34 cellular contexts compared by ENCODE assay signal in genomic region chr22:49297286-49297870, GRCh38.
A peak's percentile ranks its signal among the peaks of the same experiment; 100 is the strongest.
DNase-seq lines count a peak whose midpoint lies in the region; ATAC-seq, FAIRE-seq and TF ChIP-seq lines count a peak whose summit lies in the region.
"Had no signal": no experiment of that assay in that cellular context is flagged by ENCODE, and none has a peak within 500 bp of the region (broad histone marks: within the 10 kb centered on the region; RNA-seq: fewer than 3 reads in every experiment).

No MANE protein-coding gene starts in this region.

- POLR2A ChIA-PET in H1 (lab: Charles Lee; ENCODE audit: partially characterized antibody): no interaction called here

- H2BK120ac ChIP-seq in H1 (replicated peaks; ENCODE audit: low read depth, low read length): peak overlapping the region; percentile 54

- ATAC-seq in Right ventricle myocardium inferior (no peak), heart right ventricle (no peak), HG02571 (IDR thresholded peaks at IDR 0.05; ENCODE audit: unreplicated experiment) (no peak)
- ATAC-seq: CD8-positive, alpha-beta T cell; K562; psoas muscle; stimulated activated effector memory CD8-positive, alpha-beta T cell treated with anti-CD3 and anti-CD28 coated beads, Interleukin-12 subunit alpha, Interleukin-12 subunit beta, amount 100 ng/mL, for 72 hours had no signal

- peaks cover 0 to 25% (median 7%) of the 10 kb centered on the region in 11 donors for H3K9me3 ChIP-seq in heart right ventricle
- H3K9me3 ChIP-seq in H1 (ENCODE audit: insufficient read depth in 2 of 2, low read depth in 1 of 2, low read length in 1 of 2): no peaks in the 10 kb centered on the region; a peak in 1 of 4 replicates
- no peaks in the 10 kb centered on the region for H3K9me3 ChIP-seq in thyroid gland
- H3K9me3 ChIP-seq: colonic mucosa, neutrophil, Peyer's patch, psoas muscle had no signal

- no peak overlapping the region for H4K5ac ChIP-seq in H1 (ENCODE audit: insufficient read length, low read depth, low read length)

- TF ChIP-seq EP300 in H1 (IDR thresholded peaks at IDR 0.05; ENCODE audit: borderline replicate concordance in 1 of 2, low read depth in 2 of 2, low read length in 2 of 2): no peak

- intact Hi-C loops in Right ventricle myocardium inferior (cut with DNase I): no loop called here
- intact Hi-C loops in heart right ventricle (cut with DNase I): no loop called here
- intact Hi-C loops in thyroid gland (cut with DNase I): no loop called here

- TF ChIP-seq RAD21 in H1 (IDR thresholded peaks at IDR 0.05 in 1 of 2, conservative IDR thresholded peaks at IDR 0.05 in 1 of 2; ENCODE audit: low read depth in 2 of 2, low read length in 2 of 2): no peak

- H3K23ac ChIP-seq in H1 (ENCODE audit: insufficient read length): no peak overlapping the region

- WGBS in heart right ventricle, 2 donors: 84 to 85% methylated on average over 27 of the region's 27 CpGs
- WGBS in H1 (ENCODE audit: extremely low coverage in 1 of 2, insufficient coverage in 1 of 2, insufficient read length in 1 of 2, insufficient replicate concordance in 2 of 2, low coverage in 1 of 2, low lambda C conversion rate in 2 of 2, missing lambda C conversion rate in 1 of 2), 2 experiments: 89% methylated on average over 27 of the region's 27 CpGs; no CpG with 5 or more reads in 1 of the 2 experiments
- 82 to 87% methylated on average over 18 to 24 of the region's 27 CpGs for WGBS in thyroid gland, 2 donors

- no peak for FAIRE-seq in H1 (lab: Jason Lieb, UNC)
- FAIRE-seq: HTR-8/SVneo, K562, urothelium cell line had no signal

- H3K4me3 Mint-ChIP-seq in progenitor cell of endocrine pancreas (ENCODE audit: low read depth): no peak overlapping the region
- H3K4me3 Mint-ChIP-seq: activated naive CD8-positive, alpha-beta T cell; B cell; CD8-positive, alpha-beta T cell; HFFc6; immature natural killer cell; naive B cell; stimulated activated effector memory CD8-positive, alpha-beta T cell treated with anti-CD3 and anti-CD28 coated beads, Interleukin-12 subunit alpha, Interleukin-12 subunit beta, amount 100 ng/mL, for 72 hours had no signal

- CTCF ChIA-PET in H1 (lab: Charles Lee; ENCODE audit: partially characterized antibody): interaction anchor here (0.8 to 4.1 kb wide), 5 partner anchors 8 to 251 kb away, joined by 3 to 20 read pairs (median 3); no protein-coding TSS in a partner anchor

- H3K9ac ChIP-seq in H1 (replicated peaks in 1 of 4; ENCODE audit: extremely low read depth in 1 of 4, low read depth in 3 of 4, low read length in 3 of 4): no peak overlapping the region

- H2AK5ac ChIP-seq in H1 (ENCODE audit: low read depth, low read length): no peak overlapping the region

- H2AFZ ChIP-seq in H1 (ENCODE audit: low read length): no peak overlapping the region

- no peak overlapping the region for H2BK5ac ChIP-seq in H1 (ENCODE audit: low read depth, low read length)

- TF ChIP-seq POLR2A in H1 (IDR thresholded peaks at IDR 0.05; ENCODE audit: control extremely low read depth in 1 of 2, low read depth in 2 of 2, low read length in 2 of 2) (no peak), thyroid gland (IDR thresholded peaks at IDR 0.05) (no peak)

- no peak overlapping the region for H3K4ac ChIP-seq in H1 (replicated peaks; ENCODE audit: insufficient read length, low read depth, low read length)

- no peak overlapping the region; the same call in 1 of the 2 replicates for H3K18ac ChIP-seq in H1 (ENCODE audit: extremely low read depth, low read length)

- no peaks in the 10 kb centered on the region for H3K79me1 ChIP-seq in H1 (ENCODE audit: low read depth, low read length)

- no peaks in the 10 kb centered on the region for H3K36me3 Mint-ChIP-seq in progenitor cell of endocrine pancreas (ENCODE audit: insufficient read depth)
- H3K36me3 Mint-ChIP-seq: CD8-positive, alpha-beta T cell; stimulated activated effector memory CD8-positive, alpha-beta T cell treated with anti-CD3 and anti-CD28 coated beads, Interleukin-12 subunit alpha, Interleukin-12 subunit beta, amount 100 ng/mL, for 72 hours had no signal

- no peak overlapping the region for H3K27ac Mint-ChIP-seq in progenitor cell of endocrine pancreas
- H3K27ac Mint-ChIP-seq: activated naive CD8-positive, alpha-beta T cell; B cell; CD8-positive, alpha-beta T cell; HFFc6; immature natural killer cell; naive B cell; stimulated activated effector memory CD8-positive, alpha-beta T cell treated with anti-CD3 and anti-CD28 coated beads, Interleukin-12 subunit alpha, Interleukin-12 subunit beta, amount 100 ng/mL, for 72 hours had no signal

- H3K4me3 ChIP-seq in heart right ventricle (no peak overlapping the region), H1 (ENCODE audit: extremely low read depth in 1 of 4, insufficient read depth in 2 of 4, low read depth in 3 of 4, low read length in 4 of 4) (no peak overlapping the region), thyroid gland (replicated peaks in 1 of 3) (no peak overlapping the region)
- H3K4me3 ChIP-seq: colonic mucosa, K562, Peyer's patch, psoas muscle had no signal

- no peaks in the 10 kb centered on the region; the same call in 1 of the 2 replicates for H3K23me2 ChIP-seq in H1 (ENCODE audit: low read depth, low read length)

- no peak overlapping the region for H3K4me2 ChIP-seq in H1 (ENCODE audit: insufficient read depth in 1 of 2, low read depth in 2 of 2, low read length in 2 of 2)

- peaks cover 0 to 20% (median 9%) of the 10 kb centered on the region in 7 donors for H3K27me3 ChIP-seq in heart right ventricle
- no peaks in the 10 kb centered on the region; a peak in 1 of 7 replicates for H3K27me3 ChIP-seq in H1 (replicated peaks in 1 of 4; ENCODE audit: control insufficient read depth in 3 of 4, extremely low read depth in 1 of 4, insufficient read depth in 3 of 4, low read length in 3 of 4)
- H3K27me3 ChIP-seq in thyroid gland: no peaks in the 10 kb centered on the region
- H3K27me3 ChIP-seq: colonic mucosa, neutrophil, Peyer's patch had no signal

- no peak overlapping the region for H4K8ac ChIP-seq in H1 (ENCODE audit: extremely low read depth, insufficient read depth, low read length)

- H3K27ac ChIP-seq in heart right ventricle (no peak overlapping the region), H1 (ENCODE audit: low read depth, low read length) (no peak overlapping the region), thyroid gland (no peak overlapping the region)
- H3K27ac ChIP-seq: colonic mucosa, epithelial cell of prostate, neutrophil, Peyer's patch, psoas muscle had no signal

- no peak for TF ChIP-seq CTCF in heart right ventricle (IDR thresholded peaks at IDR 0.05)
- no peak for TF ChIP-seq CTCF in H1 (IDR thresholded peaks at IDR 0.05; ENCODE audit: control extremely low read depth in 1 of 3, insufficient read depth in 1 of 3, low read depth in 1 of 3, low read length in 3 of 3)
- TF ChIP-seq CTCF in progenitor cell of endocrine pancreas (IDR thresholded peaks at IDR 0.05; ENCODE audit: unreplicated experiment): no peak
- no peak for TF ChIP-seq CTCF in thyroid gland (IDR thresholded peaks at IDR 0.05)

- peaks cover 5% of the 10 kb centered on the region for H3K9me3 Mint-ChIP-seq in progenitor cell of endocrine pancreas (ENCODE audit: low read depth)

- H2BK20ac ChIP-seq in H1 (ENCODE audit: low read length): no peak overlapping the region; the same call in 1 of the 2 replicates

- no peak overlapping the region for H3K56ac ChIP-seq in H1 (replicated peaks; ENCODE audit: insufficient read length, low read depth, low read length)

- no peak overlapping the region for H3K14ac ChIP-seq in H1 (ENCODE audit: insufficient read length)

- H4K91ac ChIP-seq in H1 (replicated peaks; ENCODE audit: insufficient read length, low read length): peak overlapping the region; percentile 63

- H3K36me3 ChIP-seq in heart right ventricle (no peaks in the 10 kb centered on the region), H1 (ENCODE audit: control insufficient read depth in 2 of 4, insufficient read depth in 4 of 4, low read length in 3 of 4) (no peaks in the 10 kb centered on the region), thyroid gland (no peaks in the 10 kb centered on the region)
- H3K36me3 ChIP-seq: colonic mucosa, neutrophil, Peyer's patch had no signal

- no peak overlapping the region for H2BK15ac ChIP-seq in H1 (ENCODE audit: low read length)

- no peaks in the 10 kb centered on the region for H3K4me1 Mint-ChIP-seq in progenitor cell of endocrine pancreas (ENCODE audit: low read depth)
- H3K4me1 Mint-ChIP-seq: B cell; immature natural killer cell; naive B cell; stimulated activated effector memory CD8-positive, alpha-beta T cell treated with anti-CD3 and anti-CD28 coated beads, Interleukin-12 subunit alpha, Interleukin-12 subunit beta, amount 100 ng/mL, for 72 hours had no signal

- H3K27me3 Mint-ChIP-seq in progenitor cell of endocrine pancreas: peaks cover 12% of the 10 kb centered on the region
- H3K27me3 Mint-ChIP-seq: activated naive CD8-positive, alpha-beta T cell; B cell had no signal

- H4K20me1 ChIP-seq in H1 (replicated peaks in 1 of 2; ENCODE audit: control insufficient read depth in 1 of 2, insufficient read depth in 2 of 2, low read length in 2 of 2): no peaks in the 10 kb centered on the region

- DNase-seq in Right ventricle myocardium inferior (ENCODE audit: missing footprints) (peak; percentile 9), heart right ventricle (no peak), H1 (ENCODE audit: low read depth in 1 of 2, low spot score in 2 of 2) (peak in 1 of 2 experiments; percentile 34), progenitor cell of endocrine pancreas (ENCODE audit: low spot score, unreplicated experiment) (peak; percentile 4), NCI-H774 (lab: John Stamatoyannopoulos, UW) (no peak), thyroid gland (no peak)
- DNase-seq: ACHN; activated CD4-positive, alpha-beta T cell treated with anti-CD3 and anti-CD28 coated beads for 48 hours; colonic mucosa; DMS 273 treated with DMSO at 0.1 percent for 48 hours; effector memory CD4-positive, alpha-beta T cell; HFFc6; immature natural killer cell; naive B cell; NCI-H1048; NCI-H1694; NCI-H446; NCI-H748 treated with DMSO at 0.1 percent for 48 hours; psoas muscle; SIG-M5; stimulated activated CD4-positive, alpha-beta T cell treated with anti-CD3 and anti-CD28 coated beads, Interleukin-15, amount 100 ng/mL, for 24 hours; stimulated activated CD4-positive, alpha-beta T cell treated with anti-CD3 and anti-CD28 coated beads, Interleukin-4, amount 100 ng/mL, for 4 hours; substantia nigra had no signal

- H3K79me2 ChIP-seq in H1 (ENCODE audit: control insufficient read depth in 1 of 2, insufficient read depth in 2 of 2, low read length in 2 of 2): no peaks in the 10 kb centered on the region

- H3K4me1 ChIP-seq in heart right ventricle (no peaks in the 10 kb centered on the region), H1 (replicated peaks in 1 of 4; ENCODE audit: control insufficient read depth in 3 of 4, insufficient read depth in 4 of 4, low read length in 3 of 4) (peaks cover 0 to 2% (median 0%) of the 10 kb centered on the region in 4 experiments; a peak in 1 of 7 replicates), thyroid gland (no peaks in the 10 kb centered on the region)
- H3K4me1 ChIP-seq: colonic mucosa, Peyer's patch, psoas muscle had no signal

- H2BK12ac ChIP-seq in H1 (ENCODE audit: low read depth, low read length): no peak overlapping the region

Comparison
In these comparisons a context has a peak if more than half of its experiments do, and no peak if none do; other contexts are left out.
1. DNase-seq: peak in Right ventricle myocardium inferior (single experiment) and progenitor cell of endocrine pancreas (single experiment); none in heart right ventricle (0 of 2), NCI-H774 (single experiment) and thyroid gland (0 of 2).